31 cellular contexts compared by ENCODE assay signal in genomic region chr2:220987839-220988238, GRCh38.
A peak's percentile ranks its signal among the peaks of the same experiment; 100 is the strongest.
DNase-seq lines count a peak whose midpoint lies in the region; ATAC-seq, FAIRE-seq and TF ChIP-seq lines count a peak whose summit lies in the region.
"Had no signal": no experiment of that assay in that cellular context is flagged by ENCODE, and none has a peak within 500 bp of the region (broad histone marks: within the 10 kb centered on the region; RNA-seq: fewer than 3 reads in every experiment).

No MANE protein-coding gene starts in this region.

- FAIRE-seq in HepG2 (lab: Jason Lieb, UNC), result no peak
- FAIRE-seq: A204.1, A549, D721Med had no signal

- TF ChIP-seq CTCF in HepG2 (CRISPR knock-in tag; IDR thresholded peaks at IDR 0.05), result no peak
- no peak for TF ChIP-seq CTCF in right lobe of liver (IDR thresholded peaks at IDR 0.05)
- no peak for TF ChIP-seq CTCF in HEK293 (tag by site-specific recombination; IDR thresholded peaks at IDR 0.05)

- H3K27me3 ChIP-seq in HepG2 (ENCODE audit: control insufficient read depth in 1 of 2, insufficient read depth in 2 of 2, low read length in 2 of 2) (no peaks in the 10 kb centered on the region), right lobe of liver (no peaks in the 10 kb centered on the region)
- H3K27me3 ChIP-seq: BE2C; BLaER1; BLaER1 treated with 17β-estradiol and CSF1 and Interleukin-3, amounts not matched to agents 10 nM and 100 nM had no signal

- BruUV-seq in HepG2 (replicated peaks; lab: Mats Ljungman, UMichigan), result no TSS peak

- H3K9ac ChIP-seq in HepG2 (ENCODE audit: insufficient read depth, low read depth, low read length), result no peak overlapping the region
- H3K9ac ChIP-seq: BLaER1; BLaER1 treated with 17β-estradiol and CSF1 and Interleukin-3, amounts not matched to agents 10 nM and 100 nM had no signal

- POLR2A ChIA-PET in HepG2 (lab: Yijun Ruan, JAX) (no interaction called here), HEK293 (lab: Yijun Ruan, JAX) (no interaction called here)

- H3K79me2 ChIP-seq in HepG2 (ENCODE audit: insufficient read depth, low read length), result no peaks in the 10 kb centered on the region

- no peak overlapping the region for H2AFZ ChIP-seq in HepG2 (ENCODE audit: low read length)

- H3K9me3 ChIP-seq in HepG2 (ENCODE audit: low read length), result no peaks in the 10 kb centered on the region
- H3K9me3 ChIP-seq in right lobe of liver, result no peaks in the 10 kb centered on the region
- no peaks in the 10 kb centered on the region for H3K9me3 ChIP-seq in HEK293 (ENCODE audit: control insufficient read depth, insufficient read depth, low read depth, low read length)
- H3K9me3 ChIP-seq: A549; BE2C; BLaER1; BLaER1 treated with 17β-estradiol and CSF1 and Interleukin-3, amounts not matched to agents 10 nM and 100 nM; Caco-2 had no signal

- in situ Hi-C loops in HepG2 (cut with HindIII; ENCODE audit: extremely low pct_ligation_motif_present, low pct_unique_long_range_greater_than_20kb), result no loop called here

- H3K4me3 ChIP-seq in HepG2 (replicated peaks in 1 of 3; ENCODE audit: insufficient read depth in 1 of 3, low read depth in 2 of 3, low read length in 3 of 3), result no peak overlapping the region
- H3K4me3 ChIP-seq in right lobe of liver, result no peak overlapping the region
- H3K4me3 ChIP-seq in HEK293 (ENCODE audit: low read depth, low read length), result no peak overlapping the region
- H3K4me3 ChIP-seq: A549; BLaER1; BLaER1 treated with 17β-estradiol and CSF1 and Interleukin-3, amounts not matched to agents 10 nM and 100 nM had no signal

- H3K36me3 ChIP-seq in HepG2 (replicated peaks in 1 of 2; ENCODE audit: control insufficient read depth in 1 of 2, insufficient read depth in 2 of 2, low read length in 2 of 2) (no peaks in the 10 kb centered on the region), right lobe of liver (no peaks in the 10 kb centered on the region), HEK293 (ENCODE audit: control insufficient read depth in 2 of 2, insufficient read depth in 1 of 2, low read length in 2 of 2) (no peaks in the 10 kb centered on the region)
- H3K36me3 ChIP-seq: BE2C; BLaER1; BLaER1 treated with 17β-estradiol and CSF1 and Interleukin-3, amounts not matched to agents 10 nM and 100 nM had no signal

- intact Hi-C loops in HepG2 (cut with micrococcal nuclease; ENCODE audit: unreplicated experiment) (no loop called here), right lobe of liver (cut with DNase I) (no loop called here)

- no peak for TF ChIP-seq RAD21 in HepG2 (CRISPR knock-in tag; IDR thresholded peaks at IDR 0.05)

- CTCF ChIA-PET in HepG2 (lab: Yijun Ruan, JAX; ENCODE audit: low intra/inter-chr PET ratio, low total read pairs), result no interaction called here
- CTCF ChIA-PET in HEK293 (lab: Yijun Ruan, JAX), result interaction anchor here (0.6 kb wide), 2 partner anchors 29 to 944 kb away, joined by 3 read pairs; no protein-coding TSS in a partner anchor

- H3K4me1 ChIP-seq in HepG2 (ENCODE audit: insufficient read depth, low read length) (no peaks in the 10 kb centered on the region), right lobe of liver (no peaks in the 10 kb centered on the region), HEK293 (ENCODE audit: control insufficient read depth, insufficient read depth, low read length) (no peaks in the 10 kb centered on the region)
- H3K4me1 ChIP-seq: A549; BE2C; BLaER1; BLaER1 treated with 17β-estradiol and CSF1 and Interleukin-3, amounts not matched to agents 10 nM and 100 nM; Caco-2 had no signal

- no peak for TF ChIP-seq EP300 in HepG2 (IDR thresholded peaks at IDR 0.05; ENCODE audit: low read depth in 2 of 2, low read length in 2 of 2)
- TF ChIP-seq EP300 in HepG2 (CRISPR knock-in tag; IDR thresholded peaks at IDR 0.05; ENCODE audit: borderline replicate concordance), result no peak

- H4K20me1 ChIP-seq in HepG2 (ENCODE audit: insufficient read depth, low read length), result no peaks in the 10 kb centered on the region
- H4K20me1 ChIP-seq: BLaER1; BLaER1 treated with 17β-estradiol and CSF1 and Interleukin-3, amounts not matched to agents 10 nM and 100 nM had no signal

- 3% methylated on average over 3 of the region's 3 CpGs for WGBS in HepG2 (ENCODE audit: low lambda C conversion rate)
- 45% methylated on average over 3 of the region's 3 CpGs for WGBS in right lobe of liver (ENCODE audit: insufficient coverage, low coverage, low lambda C conversion rate, missing lambda C conversion rate)

- DNase-seq in HepG2 (ENCODE audit: low spot score) (no peak), right lobe of liver (no peak)
- no peak for DNase-seq in activated CD4-positive, alpha-beta T cell treated with anti-CD3 and anti-CD28 coated beads, Interleukin-2, amount 50 U/mL, for 1 hour
- DNase-seq: 8988T; ACHN; AML-193; BE2C; C1 segment of cervical spinal cord; Caco-2; Calu3; CD4-positive, alpha-beta memory T cell; CD4-positive, alpha-beta T cell; CD4-positive, CD25-positive, alpha-beta regulatory T cell; CD8-positive, alpha-beta memory T cell; CD8-positive, alpha-beta T cell; COR-L47; DMS 273 treated with DMSO at 0.1 percent for 48 hours; DMS153; DMS53; DMS79; DMS79 treated with DMSO at 0.1 percent for 48 hours; DND-41; EL had no signal

- ATAC-seq in HepG2 (no peak), right lobe of liver (no peak)
- ATAC-seq: A549; CD8-positive, alpha-beta T cell had no signal

- no peak for TF ChIP-seq POLR2A in HepG2 (IDR thresholded peaks at IDR 0.05; ENCODE audit: insufficient read depth in 1 of 2, low read depth in 2 of 2, low read length in 2 of 2)
- no peak for TF ChIP-seq POLR2A in right lobe of liver (IDR thresholded peaks at IDR 0.05)

- H3K27ac ChIP-seq in HepG2 (ENCODE audit: extremely low read length, insufficient read depth, low read length) (no peak overlapping the region), right lobe of liver (no peak overlapping the region), HEK293 (ENCODE audit: extremely low read depth, low read depth, low read length) (no peak overlapping the region)
- H3K27ac ChIP-seq: 22Rv1; A549; BLaER1; BLaER1 treated with 17β-estradiol and CSF1 and Interleukin-3, amounts not matched to agents 10 nM and 100 nM; C4-2B had no signal

- H3K4me2 ChIP-seq in HepG2 (ENCODE audit: low read depth, low read length), result no peak overlapping the region
- H3K4me2 ChIP-seq: A549; BLaER1; BLaER1 treated with 17β-estradiol and CSF1 and Interleukin-3, amounts not matched to agents 10 nM and 100 nM had no signal

TF ChIP-seq in HepG2, 621 proteins besides CTCF, POLR2A, EP300 and RAD21:
- TF ChIP-seq ATF7 (IDR thresholded peaks at IDR 0.05) (no peak), ATF7 (CRISPR knock-in tag; IDR thresholded peaks at IDR 0.05) (no peak), ZNF703 (CRISPR knock-in tag; IDR thresholded peaks at IDR 0.05; ENCODE audit: borderline replicate concordance) (no peak), SOX6 (IDR thresholded peaks at IDR 0.05) (no peak), SOX6 (CRISPR knock-in tag; IDR thresholded peaks at IDR 0.05) (no peak), CREB1 (IDR thresholded peaks at IDR 0.05) (peak; percentile 81), CREB1 (CRISPR knock-in tag; IDR thresholded peaks at IDR 0.05) (no peak), ZNF280B (CRISPR knock-in tag; IDR thresholded peaks at IDR 0.05; ENCODE audit: borderline replicate concordance) (no peak)
TF ChIP-seq in HepG2: peak in this region for 1.

TF ChIP-seq in HEK293, 187 proteins besides CTCF, POLR2A, EP300 and RAD21:
- TF ChIP-seq ZNF175 (tag by site-specific recombination; IDR thresholded peaks at IDR 0.05) (no peak), ZNF629 (tag by site-specific recombination; IDR thresholded peaks at IDR 0.05) (no peak), ZNF513 (tag by site-specific recombination; IDR thresholded peaks at IDR 0.05) (peak; percentile 86)
- TF ChIP-seq, protein P1, sequence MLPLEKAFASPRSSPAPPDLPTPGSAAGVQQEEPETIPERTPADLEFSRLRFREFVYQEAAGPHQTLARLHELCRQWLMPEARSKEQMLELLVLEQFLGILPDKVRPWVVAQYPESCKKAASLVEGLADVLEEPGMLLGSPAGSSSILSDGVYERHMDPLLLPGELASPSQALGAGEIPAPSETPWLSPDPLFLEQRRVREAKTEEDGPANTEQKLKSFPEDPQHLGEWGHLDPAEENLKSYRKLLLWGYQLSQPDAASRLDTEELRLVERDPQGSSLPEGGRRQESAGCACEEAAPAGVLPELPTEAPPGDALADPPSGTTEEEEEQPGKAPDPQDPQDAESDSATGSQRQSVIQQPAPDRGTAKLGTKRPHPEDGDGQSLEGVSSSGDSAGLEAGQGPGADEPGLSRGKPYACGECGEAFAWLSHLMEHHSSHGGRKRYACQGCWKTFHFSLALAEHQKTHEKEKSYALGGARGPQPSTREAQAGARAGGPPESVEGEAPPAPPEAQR (tag by site-specific recombination; IDR thresholded peaks at IDR 0.05), result no peak

Comparison
In these comparisons a context has a peak if more than half of its experiments do, and no peak if none do; other contexts are left out.
1. Of the 63 proteins assayed by ChIP-seq in both HepG2 and HEK293: peak only in HepG2: none; only in HEK293: ZNF513; in both: none; in neither: 62.